In genomic region chr9:33017283-33018041, GRCh38 we compare ENCODE assay signal across 27 cellular contexts. TPM values are rescaled to one million over a fixed set of nuclear protein-coding genes. Genes with fewer than 3 reads are reported as not detected.
DNase-seq lines count a peak whose midpoint lies in the region; ATAC-seq and TF ChIP-seq lines count a peak whose summit lies in the region.
"Had no signal": no experiment of that assay in that cellular context is flagged by ENCODE, and none has a peak within 500 bp of the region (broad histone marks: within the 10 kb centered on the region; RNA-seq: fewer than 3 reads in every experiment).

No MANE protein-coding gene starts in this region.

- peaks cover 41% of the 10 kb centered on the region for H3K36me3 Mint-ChIP-seq in activated T-cell treated with anti-CD3 and anti-CD28 coated beads, Interleukin-2, amount 50 U/mL, for 24 hours (ENCODE audit: low read depth)
- H3K36me3 Mint-ChIP-seq in stimulated activated naive B cell treated with anti-CD40 and anti-IgM and Interleukin-4, amounts not matched to agents 10 μg/mL and 1 μg/mL and 100 μg/mL, for 72 hours = peaks cover 3 to 19% of the 10 kb centered on the region in 2 donors

- H3K4me3 Mint-ChIP-seq in activated T-cell treated with anti-CD3 and anti-CD28 coated beads, Interleukin-2, amount 50 U/mL, for 24 hours = no peak overlapping the region
- no peak overlapping the region for H3K4me3 Mint-ChIP-seq in stimulated activated naive B cell treated with anti-CD40 and anti-IgM and Interleukin-4, amounts not matched to agents 10 μg/mL and 1 μg/mL and 100 μg/mL, for 72 hours
- H3K4me3 Mint-ChIP-seq: activated B cell treated with CpG ODN at 0.5 μM for 24 hours; activated CD4-positive, alpha-beta memory T cell treated with anti-CD3 and anti-CD28 coated beads for 36 hours; B cell; type B pancreatic cell had no signal

- TF ChIP-seq POLR2A in Peyer's patch (IDR thresholded peaks at IDR 0.05) = no peak

- no peaks in the 10 kb centered on the region for H3K36me3 ChIP-seq in Peyer's patch
- no peaks in the 10 kb centered on the region for H3K36me3 ChIP-seq in mucosa of descending colon (ENCODE audit: low read depth)
- H3K36me3 ChIP-seq: neutrophil had no signal

- peaks cover 16% of the 10 kb centered on the region for H3K4me1 Mint-ChIP-seq in activated T-cell treated with anti-CD3 and anti-CD28 coated beads, Interleukin-2, amount 50 U/mL, for 24 hours (ENCODE audit: low read depth)
- H3K4me1 Mint-ChIP-seq in stimulated activated naive B cell treated with anti-CD40 and anti-IgM and Interleukin-4, amounts not matched to agents 10 μg/mL and 1 μg/mL and 100 μg/mL, for 72 hours = peaks cover 2 to 14% of the 10 kb centered on the region in 2 donors

- no peaks in the 10 kb centered on the region for H3K27me3 ChIP-seq in Peyer's patch
- H3K27me3 ChIP-seq: dorsolateral prefrontal cortex, neutrophil had no signal

- peak overlapping the region; percentile 67 for H3K27ac Mint-ChIP-seq in activated T-cell treated with anti-CD3 and anti-CD28 coated beads, Interleukin-2, amount 50 U/mL, for 24 hours
- no peak overlapping the region for H3K27ac Mint-ChIP-seq in stimulated activated naive B cell treated with anti-CD40 and anti-IgM and Interleukin-4, amounts not matched to agents 10 μg/mL and 1 μg/mL and 100 μg/mL, for 72 hours
- H3K27ac Mint-ChIP-seq: activated B cell treated with CpG ODN at 0.5 μM for 24 hours; activated CD4-positive, alpha-beta memory T cell treated with anti-CD3 and anti-CD28 coated beads for 36 hours; B cell; type B pancreatic cell had no signal

- TF ChIP-seq CTCF in Peyer's patch (IDR thresholded peaks at IDR 0.05) (no peak), mucosa of descending colon (IDR thresholded peaks at IDR 0.05) (no peak)

- intact Hi-C loops in mucosa of descending colon (cut with DNase I, micrococcal nuclease) = no loop called here

- no peaks in the 10 kb centered on the region for H3K9me3 ChIP-seq in Peyer's patch
- no peaks in the 10 kb centered on the region for H3K9me3 ChIP-seq in mucosa of descending colon
- H3K9me3 ChIP-seq: neutrophil had no signal

- H3K4me3 ChIP-seq in Peyer's patch = no peak overlapping the region
- no peak overlapping the region for H3K4me3 ChIP-seq in mucosa of descending colon
- H3K4me3 ChIP-seq: dorsolateral prefrontal cortex, lung, smooth muscle cell had no signal

- ATAC-seq in GM21529 (IDR thresholded peaks at IDR 0.05; ENCODE audit: unreplicated experiment) = peak; percentile 65
- ATAC-seq in HG03378 (IDR thresholded peaks at IDR 0.05; ENCODE audit: unreplicated experiment) = peak; percentile 83
- peak; percentile 59 to 72 for ATAC-seq in stimulated activated naive B cell treated with anti-CD40 and anti-IgM and Interleukin-4, amounts not matched to agents 10 μg/mL and 1 μg/mL and 100 μg/mL, for 72 hours (replicated peaks)
- ATAC-seq in GM19395 (IDR thresholded peaks at IDR 0.05; ENCODE audit: unreplicated experiment) = no peak
- no peak for ATAC-seq in mucosa of descending colon

- DNase-seq in activated T-cell treated with anti-CD3 and anti-CD28 coated beads, Interleukin-2, amount 50 U/mL, for 24 hours = no peak
- DNase-seq in activated T-cell treated with anti-CD3 and anti-CD28 coated beads for 4 hours = no peak
- DNase-seq in stimulated activated naive B cell treated with anti-CD40 and anti-IgM and Interleukin-4, amounts not matched to agents 10 μg/mL and 1 μg/mL and 100 μg/mL, for 72 hours = no peak
- DNase-seq in Peyer's patch = no peak
- DNase-seq in mucosa of descending colon = no peak
- DNase-seq: activated B cell treated with CpG ODN at 0.5 μM for 24 hours; activated CD4-positive, alpha-beta memory T cell treated with anti-CD3 and anti-CD28 coated beads for 36 hours; activated naive CD4-positive, alpha-beta T cell; caudate nucleus; DMS79; dorsolateral prefrontal cortex; hippocampal formation; islet precursor cell; NCI-H1105 treated with DMSO at 0.1 percent for 48 hours; NCI-H2081 treated with DMSO at 0.1 percent for 48 hours; NCI-H446; stimulated activated CD4-positive, alpha-beta T cell treated with anti-CD3 and anti-CD28 coated beads, Interleukin-2, amount 100 ng/mL, for 48 hours; T-helper 9 cell had no signal

- H3K27me3 Mint-ChIP-seq in activated T-cell treated with anti-CD3 and anti-CD28 coated beads, Interleukin-2, amount 50 U/mL, for 24 hours = no peaks in the 10 kb centered on the region
- no peaks in the 10 kb centered on the region for H3K27me3 Mint-ChIP-seq in stimulated activated naive B cell treated with anti-CD40 and anti-IgM and Interleukin-4, amounts not matched to agents 10 μg/mL and 1 μg/mL and 100 μg/mL, for 72 hours
- H3K27me3 Mint-ChIP-seq: activated B cell treated with CpG ODN at 0.5 μM for 24 hours; activated CD4-positive, alpha-beta memory T cell treated with anti-CD3 and anti-CD28 coated beads for 36 hours; B cell; type B pancreatic cell had no signal

- peaks cover 0 to under 1% (median 0%) of the 10 kb centered on the region in 4 donors for H3K4me1 ChIP-seq in Peyer's patch
- peaks cover 2% of the 10 kb centered on the region for H3K4me1 ChIP-seq in mucosa of descending colon (ENCODE audit: low read depth)

- H3K9me3 Mint-ChIP-seq in activated T-cell treated with anti-CD3 and anti-CD28 coated beads, Interleukin-2, amount 50 U/mL, for 24 hours = no peaks in the 10 kb centered on the region
- H3K9me3 Mint-ChIP-seq in stimulated activated naive B cell treated with anti-CD40 and anti-IgM and Interleukin-4, amounts not matched to agents 10 μg/mL and 1 μg/mL and 100 μg/mL, for 72 hours = no peaks in the 10 kb centered on the region
- H3K9me3 Mint-ChIP-seq: activated B cell treated with CpG ODN at 0.5 μM for 24 hours; activated CD4-positive, alpha-beta memory T cell treated with anti-CD3 and anti-CD28 coated beads for 36 hours; type B pancreatic cell had no signal

- no peak overlapping the region for H3K27ac ChIP-seq in Peyer's patch
- H3K27ac ChIP-seq: 22Rv1, dorsolateral prefrontal cortex, neutrophil had no signal

RNA-seq across cellular contexts. Expression of gene DNAJA1, which starts 7.6 kb away (rescaled TPM):
- 10 to 100 TPM; 13.9 to 47.7 (median 43.5) TPM for total RNA-seq in Peyer's patch
- total RNA-seq in mucosa of descending colon = 100 to 1,000 TPM in 1 of 3 donors, 10 to 100 TPM in 2; 47.3 to 122 (median 74.4) TPM

RNA-seq across cellular contexts. Expression of gene APTX, which starts 16.0 kb away (rescaled TPM):
- 10 to 100 TPM; 16.7 to 22.8 (median 19.6) TPM for total RNA-seq in Peyer's patch
- 10 to 100 TPM; 23.4 to 28.3 (median 27.5) TPM for total RNA-seq in mucosa of descending colon

RNA-seq across cellular contexts. Expression of gene SMU1, which starts 59.0 kb away (rescaled TPM):
- total RNA-seq in Peyer's patch (10 to 100 TPM in 3 of 4 donors, 1 to 10 TPM in 1; 9.3 to 17.3 (median 10.9) TPM), mucosa of descending colon (10 to 100 TPM; 15.5 to 23.6 (median 17.1) TPM)

Comparison
In these comparisons a context has a peak if more than half of its experiments do, and no peak if none do; other contexts are left out.
1. ATAC-seq: peak in GM21529 (single experiment), HG03378 (single experiment) and stimulated activated naive B cell treated with anti-CD40 and anti-IgM and Interleukin-4, amounts not matched to agents 10 μg/mL and 1 μg/mL and 100 μg/mL, for 72 hours (2 of 2); none in GM19395 (single experiment) and mucosa of descending colon (single experiment).